8 cellular contexts compared by ENCODE assay signal in the genomic region with DNA sequence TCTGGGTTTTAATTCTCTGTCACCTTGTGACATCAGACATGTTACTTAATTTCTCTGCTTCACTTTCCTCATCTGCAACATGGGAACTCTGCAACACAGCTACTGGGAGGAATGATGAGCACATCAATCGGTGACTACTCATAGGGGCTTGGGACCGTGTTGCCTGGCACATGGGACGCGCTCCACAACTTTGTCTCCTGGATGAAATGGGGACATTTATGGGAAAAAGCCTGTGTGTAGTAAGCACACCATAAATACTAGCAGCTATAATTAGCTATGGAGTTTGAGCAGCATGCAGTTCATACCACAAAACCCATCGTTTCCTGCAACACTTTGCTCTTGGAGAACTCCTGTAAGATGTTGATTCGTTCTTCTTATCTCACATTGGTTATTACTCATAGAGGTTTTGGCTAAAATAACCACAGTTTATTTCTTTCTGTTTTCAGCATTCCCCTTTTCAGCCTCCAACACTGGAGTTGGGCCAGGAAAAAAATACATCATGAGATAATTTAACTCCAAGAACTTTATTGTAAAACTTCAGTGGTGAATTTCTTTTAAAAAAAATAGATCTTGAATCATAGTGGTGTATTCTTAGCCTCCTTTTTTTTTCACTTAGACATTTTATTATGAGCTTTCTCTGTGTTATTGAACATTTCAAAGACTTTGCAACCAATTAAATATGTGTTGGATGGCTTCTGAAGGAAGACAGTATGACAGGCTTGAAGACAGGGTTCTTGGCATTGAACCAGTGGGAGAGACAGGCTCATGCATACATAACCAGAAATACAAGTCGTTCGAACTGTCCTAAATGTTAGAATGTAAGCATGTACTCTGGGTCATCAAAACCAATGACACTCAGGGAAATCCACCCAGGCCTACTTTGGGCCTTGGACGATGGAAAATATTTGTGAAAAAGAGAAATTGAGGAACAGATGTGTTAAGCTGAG.
DNase-seq lines count a peak whose midpoint lies in the region; ATAC-seq and TF ChIP-seq lines count a peak whose summit lies in the region.

No MANE protein-coding gene starts in this region.

- DNase-seq in activated naive CD4-positive, alpha-beta T cell treated with anti-CD3 and anti-CD28 coated beads for 36 hours: peak; percentile 59
- DNase-seq in activated naive CD4-positive, alpha-beta T cell treated with anti-CD3 and anti-CD28 coated beads, Interleukin-2, amount 50 U/mL, for 16 hours: no peak
- DNase-seq in PC-9 (peak in 1 of 2 experiments; percentile 60), choroid plexus epithelial cell (ENCODE audit: low read depth) (peak; percentile 98), DMS53 (lab: John Stamatoyannopoulos, UW) (no peak), NCI-H1417 treated with DMSO at 0.1 percent for 48 hours (lab: John Stamatoyannopoulos, UW) (no peak)

- H3K36me3 Mint-ChIP-seq in activated naive CD4-positive, alpha-beta T cell treated with anti-CD3 and anti-CD28 coated beads for 36 hours (ENCODE audit: low read depth): peaks cover 3% of the 10 kb centered on the region
- H3K36me3 Mint-ChIP-seq in nephron (ENCODE audit: low read depth): peaks cover 27% of the 10 kb centered on the region

- H3K27ac Mint-ChIP-seq in activated naive CD4-positive, alpha-beta T cell treated with anti-CD3 and anti-CD28 coated beads for 36 hours: peak overlapping the region; percentile 65
- H3K27ac Mint-ChIP-seq in nephron: peak overlapping the region; percentile 43 to 97 (median 87)

- no peaks in the 10 kb centered on the region for H3K9me3 ChIP-seq in PC-9 (ENCODE audit: insufficient read depth, low read depth)

- peaks cover 6% of the 10 kb centered on the region for H3K9me3 Mint-ChIP-seq in activated naive CD4-positive, alpha-beta T cell treated with anti-CD3 and anti-CD28 coated beads for 36 hours
- H3K9me3 Mint-ChIP-seq in nephron: peaks cover 6% of the 10 kb centered on the region

- POLR2A ChIA-PET in PC-9 (lab: Charles Lee; ENCODE audit: unreplicated experiment): no interaction called here

- no peaks in the 10 kb centered on the region for H3K27me3 Mint-ChIP-seq in activated naive CD4-positive, alpha-beta T cell treated with anti-CD3 and anti-CD28 coated beads for 36 hours (ENCODE audit: low read depth)
- H3K27me3 Mint-ChIP-seq in nephron (ENCODE audit: low read depth): no peaks in the 10 kb centered on the region

- no peak overlapping the region for H3K4me3 ChIP-seq in PC-9
- no peak overlapping the region for H3K4me3 ChIP-seq in choroid plexus epithelial cell (ENCODE audit: low read depth, low read length)

- intact Hi-C loops in activated naive CD4-positive, alpha-beta T cell treated with anti-CD3 and anti-CD28 coated beads for 36 hours (cut with micrococcal nuclease): loop anchor here (1.0 to 5.0 kb wide), 5 partner anchors 30 to 245 kb away; no protein-coding TSS in a partner anchor
- intact Hi-C loops in PC-9 (cut with micrococcal nuclease; ENCODE audit: unreplicated experiment): no loop called here

- no peaks in the 10 kb centered on the region for H3K79me2 ChIP-seq in PC-9 (ENCODE audit: low read depth)

- CTCF ChIA-PET in activated naive CD4-positive, alpha-beta T cell treated with anti-CD3 and anti-CD28 coated beads for 36 hours (lab: Charles Lee): interaction anchor here (1.0 to 3.2 kb wide), 9 partner anchors 10 to 67 kb away, joined by 3 to 11 read pairs (median 5); no protein-coding TSS in a partner anchor
- CTCF ChIA-PET in PC-9 (lab: Charles Lee): interaction anchor here (0.6 kb wide), 1 partner anchor 18 kb away, joined by 6 read pairs; no protein-coding TSS in a partner anchor

- peaks cover 19% of the 10 kb centered on the region; the same call in 1 of the 2 replicates for H3K4me1 ChIP-seq in PC-9 (replicated peaks; ENCODE audit: insufficient read depth)

- peak overlapping the region; percentile 22; the same call in 1 of the 2 replicates for H3K27ac ChIP-seq in PC-9

- ATAC-seq in GM18867 (IDR thresholded peaks at IDR 0.05; ENCODE audit: unreplicated experiment): no peak

- H4K20me1 ChIP-seq in PC-9 (ENCODE audit: insufficient read depth): no peaks in the 10 kb centered on the region

- TF ChIP-seq CTCF in PC-9 (conservative IDR thresholded peaks at IDR 0.05): no peak
- TF ChIP-seq CTCF in choroid plexus epithelial cell (conservative IDR thresholded peaks at IDR 0.05; ENCODE audit: low read depth, low read length): no peak
- TF ChIP-seq CTCF in nephron (IDR thresholded peaks at IDR 0.05; ENCODE audit: unreplicated experiment in 3 of 3): no peak

- H3K36me3 ChIP-seq in PC-9 (ENCODE audit: low read depth): peaks cover 4% of the 10 kb centered on the region; the same call in 1 of the 2 replicates

- no peaks in the 10 kb centered on the region for H3K9me2 ChIP-seq in PC-9 (ENCODE audit: insufficient read depth)

- peaks cover 12% of the 10 kb centered on the region; the same call in 1 of the 2 replicates for H3F3A ChIP-seq in PC-9 (ENCODE audit: insufficient read depth, low read depth)

- no peak overlapping the region for H2AFZ ChIP-seq in PC-9

- no TSS peak for BruUV-seq in PC-9 (replicated peaks; lab: Mats Ljungman, UMichigan)

- no peaks in the 10 kb centered on the region for H3K27me3 ChIP-seq in PC-9 (ENCODE audit: insufficient read depth, low read depth)

- H3K4me1 Mint-ChIP-seq in activated naive CD4-positive, alpha-beta T cell treated with anti-CD3 and anti-CD28 coated beads for 36 hours (ENCODE audit: low read depth): peaks cover 82% of the 10 kb centered on the region
- H3K4me1 Mint-ChIP-seq in nephron: peaks cover 25% of the 10 kb centered on the region

- H3K4me2 ChIP-seq in PC-9: no peak overlapping the region

- peak overlapping the region; percentile 2 for H3K4me3 Mint-ChIP-seq in activated naive CD4-positive, alpha-beta T cell treated with anti-CD3 and anti-CD28 coated beads for 36 hours
- H3K4me3 Mint-ChIP-seq in nephron: no peak overlapping the region

Comparison
In these comparisons a context has a peak if more than half of its experiments do, and no peak if none do; other contexts are left out.
1. DNase-seq: peak in activated naive CD4-positive, alpha-beta T cell treated with anti-CD3 and anti-CD28 coated beads for 36 hours (single experiment) and choroid plexus epithelial cell (single experiment); none in activated naive CD4-positive, alpha-beta T cell treated with anti-CD3 and anti-CD28 coated beads, Interleukin-2, amount 50 U/mL, for 16 hours (single experiment), DMS53 (single experiment) and NCI-H1417 treated with DMSO at 0.1 percent for 48 hours (single experiment).